Comparison of ENCODE assay signal across 29 cellular contexts in the genomic region with DNA sequence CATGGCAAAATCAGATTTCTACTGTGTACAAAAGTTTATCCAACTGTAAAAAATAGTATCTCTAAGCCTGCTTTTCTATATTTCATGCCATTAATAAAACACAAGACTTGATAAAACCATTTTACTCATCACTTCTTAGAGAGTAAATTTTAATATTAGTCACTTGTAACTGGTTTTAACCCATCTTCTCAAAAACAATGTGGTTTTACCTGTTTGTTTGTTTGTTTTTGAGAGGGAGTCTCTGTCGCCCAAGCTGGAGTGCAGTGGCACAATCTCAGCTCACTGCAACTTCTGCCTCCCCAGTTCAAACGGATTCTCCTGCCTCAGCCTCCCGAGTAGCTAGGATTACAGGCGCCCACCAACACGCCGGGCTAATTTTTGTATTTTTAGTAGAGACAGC. TPM values are rescaled to one million over a fixed set of nuclear protein-coding genes. Genes with fewer than 3 reads are reported as not detected.
DNase-seq lines count a peak whose midpoint lies in the region; ATAC-seq and TF ChIP-seq lines count a peak whose summit lies in the region.
"Had no signal": no experiment of that assay in that cellular context is flagged by ENCODE, and none has a peak within 500 bp of the region (broad histone marks: within the 10 kb centered on the region; RNA-seq: fewer than 3 reads in every experiment).

No MANE protein-coding gene starts in this region.

- intact Hi-C loops in Calu3 (cut with micrococcal nuclease; ENCODE audit: unreplicated experiment), result no loop called here
- intact Hi-C loops in activated T-helper 1 cell treated with anti-CD3 and anti-CD28 coated beads, Interleukin-12 subunit alpha, Interleukin-12 subunit beta, Interleukin-2, Interleukin-4 antibody, amounts not matched to agents 30 ng/mL and 10 ng/mL and 1 ng/mL, durations not matched to agents 14 hours and 24 hours and 36 hours (cut with micrococcal nuclease), result no loop called here
- intact Hi-C loops in thyroid gland (cut with DNase I), result no loop called here

- no peaks in the 10 kb centered on the region for H3K27me3 Mint-ChIP-seq in activated T-cell treated with anti-CD3 and anti-CD28 coated beads, Interleukin-2, amount 50 U/mL, for 72 hours (ENCODE audit: low read depth)
- H3K27me3 Mint-ChIP-seq in Calu3 (ENCODE audit: unreplicated experiment) (no peaks in the 10 kb centered on the region), endodermal cell (ENCODE audit: insufficient read depth) (no peaks in the 10 kb centered on the region)
- no peaks in the 10 kb centered on the region for H3K27me3 Mint-ChIP-seq in activated T-helper 1 cell treated with anti-CD3 and anti-CD28 coated beads, Interleukin-12 subunit alpha, Interleukin-12 subunit beta, Interleukin-2, Interleukin-4 antibody, amounts not matched to agents 30 ng/mL and 10 ng/mL and 1 ng/mL, durations not matched to agents 14 hours and 24 hours and 36 hours (ENCODE audit: insufficient read depth)
- no peaks in the 10 kb centered on the region for H3K27me3 Mint-ChIP-seq in naive thymus-derived CD8-positive, alpha-beta T cell
- H3K27me3 Mint-ChIP-seq: dendritic cell treated with granulocyte-macrophage colony-stimulating factor and Interleukin-4, amounts not matched to agents 40 ng/mL and 50 ng/mL, for 4 days had no signal

- H3K36me3 Mint-ChIP-seq in activated T-cell treated with anti-CD3 and anti-CD28 coated beads, Interleukin-2, amount 50 U/mL, for 72 hours (ENCODE audit: insufficient read depth in 2 of 2), result peaks cover 0 to 2% of the 10 kb centered on the region in 2 donors
- H3K36me3 Mint-ChIP-seq in Calu3 (ENCODE audit: insufficient read depth, unreplicated experiment) (peaks cover 5% of the 10 kb centered on the region), endodermal cell (ENCODE audit: low read depth) (peaks cover 10% of the 10 kb centered on the region)
- peaks cover 6% of the 10 kb centered on the region for H3K36me3 Mint-ChIP-seq in activated T-helper 1 cell treated with anti-CD3 and anti-CD28 coated beads, Interleukin-12 subunit alpha, Interleukin-12 subunit beta, Interleukin-2, Interleukin-4 antibody, amounts not matched to agents 30 ng/mL and 10 ng/mL and 1 ng/mL, durations not matched to agents 14 hours and 24 hours and 36 hours (ENCODE audit: low read depth)
- H3K36me3 Mint-ChIP-seq in naive thymus-derived CD8-positive, alpha-beta T cell, result peaks cover 0 to 10% (median 4%) of the 10 kb centered on the region in 3 donors

- ATAC-seq in activated T-cell treated with anti-CD3 and anti-CD28 coated beads, Interleukin-2, amount 50 U/mL, for 72 hours (replicated peaks in 1 of 2), result no peak
- ATAC-seq in naive thymus-derived CD8-positive, alpha-beta T cell, result no peak
- ATAC-seq: HCT116, K562, sciatic nerve had no signal

- H3K4me3 Mint-ChIP-seq in activated T-cell treated with anti-CD3 and anti-CD28 coated beads, Interleukin-2, amount 50 U/mL, for 72 hours, result peak overlapping the region; percentile 38 to 75
- no peak overlapping the region for H3K4me3 Mint-ChIP-seq in Calu3 (ENCODE audit: low read depth, unreplicated experiment)
- no peak overlapping the region for H3K4me3 Mint-ChIP-seq in activated T-helper 1 cell treated with anti-CD3 and anti-CD28 coated beads, Interleukin-12 subunit alpha, Interleukin-12 subunit beta, Interleukin-2, Interleukin-4 antibody, amounts not matched to agents 30 ng/mL and 10 ng/mL and 1 ng/mL, durations not matched to agents 14 hours and 24 hours and 36 hours
- peak overlapping the region in 5 of 10 donors; percentile 15 to 49 (median 30) for H3K4me3 Mint-ChIP-seq in naive thymus-derived CD8-positive, alpha-beta T cell
- no peak overlapping the region for H3K4me3 Mint-ChIP-seq in endodermal cell
- H3K4me3 Mint-ChIP-seq: dendritic cell treated with granulocyte-macrophage colony-stimulating factor and Interleukin-4, amounts not matched to agents 40 ng/mL and 50 ng/mL, for 4 days; nephron progenitor cell had no signal

- BruUV-seq in Calu3 (replicated peaks; lab: Mats Ljungman, UMichigan), result no TSS peak

- CTCF ChIA-PET in Calu3 (lab: Charles Lee), result no interaction called here

- peaks cover 9 to 21% of the 10 kb centered on the region in 2 donors for H3K4me1 ChIP-seq in thyroid gland
- H3K4me1 ChIP-seq in endodermal cell (ENCODE audit: control insufficient read depth, insufficient read depth, low read length), result peaks cover 8% of the 10 kb centered on the region

- peaks cover 51% of the 10 kb centered on the region for H3K4me1 Mint-ChIP-seq in activated T-cell treated with anti-CD3 and anti-CD28 coated beads, Interleukin-2, amount 50 U/mL, for 72 hours (ENCODE audit: low read depth)
- H3K4me1 Mint-ChIP-seq in Calu3 (ENCODE audit: low read depth, unreplicated experiment), result peaks cover 41% of the 10 kb centered on the region
- peaks cover 39% of the 10 kb centered on the region for H3K4me1 Mint-ChIP-seq in activated T-helper 1 cell treated with anti-CD3 and anti-CD28 coated beads, Interleukin-12 subunit alpha, Interleukin-12 subunit beta, Interleukin-2, Interleukin-4 antibody, amounts not matched to agents 30 ng/mL and 10 ng/mL and 1 ng/mL, durations not matched to agents 14 hours and 24 hours and 36 hours (ENCODE audit: low read depth)
- peaks cover 20 to 66% (median 59%) of the 10 kb centered on the region in 4 donors for H3K4me1 Mint-ChIP-seq in naive thymus-derived CD8-positive, alpha-beta T cell
- H3K4me1 Mint-ChIP-seq in endodermal cell, result peaks cover 20% of the 10 kb centered on the region

- no peaks in the 10 kb centered on the region for H3K9me3 ChIP-seq in thyroid gland
- H3K9me3 ChIP-seq in endodermal cell (ENCODE audit: control insufficient read depth, low read length), result no peaks in the 10 kb centered on the region
- H3K9me3 ChIP-seq: SJSA1 had no signal

- TF ChIP-seq CTCF in Calu3 (IDR thresholded peaks at IDR 0.05; ENCODE audit: unreplicated experiment) (no peak), thyroid gland (IDR thresholded peaks at IDR 0.05) (no peak), endodermal cell (conservative IDR thresholded peaks at IDR 0.05) (no peak)

- TF ChIP-seq POLR2A in thyroid gland (IDR thresholded peaks at IDR 0.05), result no peak

- no peak overlapping the region for H3K9ac ChIP-seq in endodermal cell (ENCODE audit: extremely low read depth, low read length, poor library complexity, severe bottlenecking)
- H3K9ac ChIP-seq: BLaER1 treated with 17β-estradiol and CSF1 and Interleukin-3, amounts not matched to agents 10 nM and 100 nM had no signal

- POLR2A ChIA-PET in naive thymus-derived CD8-positive, alpha-beta T cell (lab: Charles Lee), result no interaction called here

- no peak for DNase-seq in activated T-cell treated with anti-CD3 and anti-CD28 coated beads, Interleukin-2, amount 50 U/mL, for 72 hours
- DNase-seq in activated T-cell treated with anti-CD3 and anti-CD28 coated beads, Interleukin-2, amount 50 U/mL, for 1 hour, result no peak
- no peak for DNase-seq in Calu3
- no peak for DNase-seq in activated T-helper 1 cell treated with anti-CD3 and anti-CD28 coated beads, Interleukin-12 subunit alpha, Interleukin-12 subunit beta, Interleukin-2, Interleukin-4 antibody, amounts not matched to agents 30 ng/mL and 10 ng/mL and 1 ng/mL, durations not matched to agents 14 hours and 24 hours and 36 hours (ENCODE audit: low spot score)
- no peak for DNase-seq in naive thymus-derived CD8-positive, alpha-beta T cell
- DNase-seq in thyroid gland, result no peak
- DNase-seq in endodermal cell, result no peak
- no peak for DNase-seq in NCI-H1930 (lab: John Stamatoyannopoulos, UW)
- DNase-seq: activated effector memory CD4-positive, alpha-beta T cell treated with anti-CD3 and anti-CD28 coated beads, Interleukin-2, amount 50 U/mL, for 16 hours; anterior cingulate cortex; DMS153; GDM1; MM.1S; NCI-H1436; NCI-H524; nephron progenitor cell; NK-92 treated with Interleukin-12 subunit alpha and Interleukin-12 subunit beta, amount 100 ng/mL, for 24 hours; posterior cingulate gyrus; stimulated activated CD4-positive, alpha-beta T cell treated with anti-CD3 and anti-CD28 coated beads, Interleukin-15, amount 100 ng/mL, for 24 hours; stimulated activated CD8-positive, alpha-beta memory T cell treated with anti-CD3 and anti-CD28 coated beads, Interleukin-4, amount 100 ng/mL, for 48 hours; WERI-Rb-1 had no signal

- H3K4me3 ChIP-seq in thyroid gland (replicated peaks in 1 of 3), result no peak overlapping the region
- H3K4me3 ChIP-seq in endodermal cell (ENCODE audit: low read length), result no peak overlapping the region
- H3K4me3 ChIP-seq: BLaER1 treated with 17β-estradiol and CSF1 and Interleukin-3, amounts not matched to agents 10 nM and 100 nM; cardiac muscle cell; K562; SJSA1 had no signal

- H3K36me3 ChIP-seq in thyroid gland (no peaks in the 10 kb centered on the region), endodermal cell (ENCODE audit: control insufficient read depth, insufficient read depth, low read length) (peaks cover 11% of the 10 kb centered on the region)
- H3K36me3 ChIP-seq: cardiac muscle cell, SJSA1, WERI-Rb-1 had no signal

- 92 to 94% methylated on average over 6 of the region's 6 CpGs for WGBS in thyroid gland, 2 donors
- 96 to 97% methylated on average over 5 to 6 of the region's 6 CpGs for WGBS in endodermal cell (ENCODE audit: insufficient coverage in 1 of 2, insufficient read length in 1 of 2), 2 experiments

- H3K27ac Mint-ChIP-seq in activated T-cell treated with anti-CD3 and anti-CD28 coated beads, Interleukin-2, amount 50 U/mL, for 72 hours, result peak overlapping the region; percentile 85
- peak overlapping the region; percentile 46 for H3K27ac Mint-ChIP-seq in Calu3 (ENCODE audit: unreplicated experiment)
- peak overlapping the region; percentile 50 for H3K27ac Mint-ChIP-seq in activated T-helper 1 cell treated with anti-CD3 and anti-CD28 coated beads, Interleukin-12 subunit alpha, Interleukin-12 subunit beta, Interleukin-2, Interleukin-4 antibody, amounts not matched to agents 30 ng/mL and 10 ng/mL and 1 ng/mL, durations not matched to agents 14 hours and 24 hours and 36 hours
- peak overlapping the region; percentile 9 to 91 (median 54) for H3K27ac Mint-ChIP-seq in naive thymus-derived CD8-positive, alpha-beta T cell
- H3K27ac Mint-ChIP-seq in endodermal cell, result no peak overlapping the region
- H3K27ac Mint-ChIP-seq: dendritic cell treated with granulocyte-macrophage colony-stimulating factor and Interleukin-4, amounts not matched to agents 40 ng/mL and 50 ng/mL, for 4 days had no signal

- no peaks in the 10 kb centered on the region for H3K27me3 ChIP-seq in thyroid gland
- no peaks in the 10 kb centered on the region for H3K27me3 ChIP-seq in endodermal cell (ENCODE audit: control insufficient read depth, insufficient read depth, low read length, poor library complexity, severe bottlenecking)
- H3K27me3 ChIP-seq: BLaER1 treated with 17β-estradiol and CSF1 and Interleukin-3, amounts not matched to agents 10 nM and 100 nM; cardiac muscle cell; SJSA1 had no signal

- no peaks in the 10 kb centered on the region for H3K9me3 Mint-ChIP-seq in activated T-cell treated with anti-CD3 and anti-CD28 coated beads, Interleukin-2, amount 50 U/mL, for 72 hours
- H3K9me3 Mint-ChIP-seq in Calu3 (ENCODE audit: low read depth, unreplicated experiment), result no peaks in the 10 kb centered on the region
- H3K9me3 Mint-ChIP-seq in activated T-helper 1 cell treated with anti-CD3 and anti-CD28 coated beads, Interleukin-12 subunit alpha, Interleukin-12 subunit beta, Interleukin-2, Interleukin-4 antibody, amounts not matched to agents 30 ng/mL and 10 ng/mL and 1 ng/mL, durations not matched to agents 14 hours and 24 hours and 36 hours, result no peaks in the 10 kb centered on the region
- no peaks in the 10 kb centered on the region for H3K9me3 Mint-ChIP-seq in naive thymus-derived CD8-positive, alpha-beta T cell
- H3K9me3 Mint-ChIP-seq in endodermal cell, result no peaks in the 10 kb centered on the region
- H3K9me3 Mint-ChIP-seq: dendritic cell treated with granulocyte-macrophage colony-stimulating factor and Interleukin-4, amounts not matched to agents 40 ng/mL and 50 ng/mL, for 4 days; T-helper 1 cell treated with Interleukin-12 subunit alpha and Interleukin-12 subunit beta and Interleukin-4 antibody, amounts not matched to agents 30 μg/mL and 1 μg/mL, for 36 hours had no signal

- no peak overlapping the region for H3K27ac ChIP-seq in thyroid gland
- no peak overlapping the region for H3K27ac ChIP-seq in endodermal cell (ENCODE audit: low read depth, low read length)
- H3K27ac ChIP-seq: BLaER1 treated with 17β-estradiol and CSF1 and Interleukin-3, amounts not matched to agents 10 nM and 100 nM; SJSA1; WERI-Rb-1 had no signal

RNA-seq across cellular contexts. Expression of a gene that starts 32.1 kb away (rescaled TPM):
- total RNA-seq in activated T-cell treated with anti-CD3 and anti-CD28 coated beads, Interleukin-2, amount 50 U/mL, for 72 hours, result 10 to 100 TPM; 64.2 to 64.3 TPM
- total RNA-seq in Calu3 (2022), result 52.0 and 52.5 TPM in 2 replicates
- 80.3 and 87.3 TPM in 2 replicates for total RNA-seq in activated T-helper 1 cell treated with anti-CD3 and anti-CD28 coated beads, Interleukin-12 subunit alpha, Interleukin-12 subunit beta, Interleukin-2, Interleukin-4 antibody, amounts not matched to agents 30 ng/mL and 10 ng/mL and 1 ng/mL, durations not matched to agents 14 hours and 24 hours and 36 hours
- total RNA-seq in naive thymus-derived CD8-positive, alpha-beta T cell, result 10 to 100 TPM; 57.2 to 64.5 TPM
- 10 to 100 TPM; 42.7 to 56.5 (median 50.4) TPM for polyA plus RNA-seq in naive thymus-derived CD8-positive, alpha-beta T cell
- 10 to 100 TPM; 39.1 to 58.0 (median 49.4) TPM for total RNA-seq in thyroid gland
- 100 to 1,000 TPM in 1 of 2 donors, 10 to 100 TPM in 1; 85.5 to 104 TPM for total RNA-seq in endodermal cell
- polyA plus RNA-seq in endodermal cell (2013, experiment 1 of 2), result 79.2 TPM
- 71.8 TPM for polyA plus RNA-seq in endodermal cell (2013, experiment 2 of 2)

Comparison
In these comparisons a context has a peak if more than half of its experiments do, and no peak if none do; other contexts are left out.
1. H3K4me3 Mint-ChIP-seq: peak in activated T-cell treated with anti-CD3 and anti-CD28 coated beads, Interleukin-2, amount 50 U/mL, for 72 hours (2 of 2); none in Calu3 (single experiment), activated T-helper 1 cell treated with anti-CD3 and anti-CD28 coated beads, Interleukin-12 subunit alpha, Interleukin-12 subunit beta, Interleukin-2, Interleukin-4 antibody, amounts not matched to agents 30 ng/mL and 10 ng/mL and 1 ng/mL, durations not matched to agents 14 hours and 24 hours and 36 hours (single experiment) and endodermal cell (single experiment).